ENCODE assay signal across 8 cellular contexts in the genomic region with DNA sequence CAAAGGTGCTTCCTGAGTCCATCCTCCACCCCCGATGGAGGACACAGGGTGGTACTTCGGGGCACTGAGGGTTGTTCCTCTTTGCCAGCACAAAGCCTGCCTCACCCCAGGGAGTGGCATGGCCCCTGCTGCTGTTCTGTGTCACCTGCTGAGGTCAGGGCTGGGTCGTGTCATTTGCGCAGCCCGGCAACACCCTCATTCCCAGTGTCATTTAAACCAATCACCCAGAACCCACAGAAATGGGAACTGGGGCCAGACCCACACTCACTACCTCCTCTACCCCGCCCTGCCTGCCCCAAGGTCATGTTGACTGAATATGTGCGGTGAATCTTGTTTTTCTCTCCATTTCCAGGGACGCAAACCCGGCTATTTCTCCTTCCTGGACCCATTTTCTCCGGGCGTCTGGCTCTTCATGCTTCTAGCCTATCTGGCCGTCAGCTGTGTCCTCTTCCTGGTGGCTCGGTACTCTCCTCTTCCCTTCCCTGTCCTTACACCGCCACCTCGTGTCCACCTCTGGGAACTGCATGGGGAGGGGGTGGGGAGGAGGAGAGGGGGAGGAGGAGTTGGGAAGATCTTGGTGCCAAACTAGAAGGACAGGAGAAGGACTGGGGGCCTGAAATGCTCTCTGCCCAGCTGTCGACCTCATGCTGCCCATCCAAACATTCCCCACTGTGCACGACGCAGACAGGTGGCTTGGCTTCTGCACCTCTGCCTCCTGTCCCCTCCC.
DNase-seq lines count a peak whose midpoint lies in the region; ATAC-seq, FAIRE-seq and TF ChIP-seq lines count a peak whose summit lies in the region.

No MANE protein-coding gene starts in this region.

- peak; percentile 86 for FAIRE-seq in GM18507 (lab: Jason Lieb, UNC)
- FAIRE-seq in urothelium cell line (lab: Jason Lieb, UNC): peak; percentile 79

- H3K9me3 Mint-ChIP-seq in progenitor cell of endocrine pancreas (ENCODE audit: low read depth): no peaks in the 10 kb centered on the region

- TF ChIP-seq CTCF in 22Rv1 (IDR thresholded peaks at IDR 0.05) (peak; percentile 83), NB4 (IDR thresholded peaks at IDR 0.05; ENCODE audit: low read depth, low read length) (peak; percentile 88), progenitor cell of endocrine pancreas (IDR thresholded peaks at IDR 0.05; ENCODE audit: unreplicated experiment) (peak; percentile 70)

- no peaks in the 10 kb centered on the region for H3K36me3 Mint-ChIP-seq in progenitor cell of endocrine pancreas (ENCODE audit: insufficient read depth)

- peaks cover 1% of the 10 kb centered on the region for H3K4me1 Mint-ChIP-seq in progenitor cell of endocrine pancreas (ENCODE audit: low read depth)

- H3K4me3 ChIP-seq in NB4 (ENCODE audit: low read depth, low read length): no peak overlapping the region

- no peak overlapping the region for H3K4me3 Mint-ChIP-seq in progenitor cell of endocrine pancreas (ENCODE audit: low read depth)

- ATAC-seq in Right ventricle myocardium superior (ENCODE audit: poor library complexity): peak; percentile 95

- H3K27ac ChIP-seq in 22Rv1: no peak overlapping the region

- TF ChIP-seq POLR2A in NB4 (IDR thresholded peaks at IDR 0.05; ENCODE audit: extremely low read depth, insufficient read length): no peak

- H3K27me3 Mint-ChIP-seq in progenitor cell of endocrine pancreas: peaks cover 40% of the 10 kb centered on the region

- H3K27ac Mint-ChIP-seq in progenitor cell of endocrine pancreas: no peak overlapping the region

- DNase-seq in GM18507 (ENCODE audit: extremely low spot score, insufficient read length, low read depth): peak; percentile 55
- peak; percentile 76 for DNase-seq in NB4 (ENCODE audit: low read depth)
- peak; percentile 48 for DNase-seq in SKM-1 (lab: John Stamatoyannopoulos, UW; ENCODE audit: unreplicated experiment)
- peak; percentile 21 for DNase-seq in activated naive CD8-positive, alpha-beta T cell treated with anti-CD3 and anti-CD28 coated beads, Interleukin-2, amount 50 U/mL, for 16 hours (ENCODE audit: low read depth, low spot score)
- peak; percentile 77 for DNase-seq in Right ventricle myocardium superior
- DNase-seq in progenitor cell of endocrine pancreas (ENCODE audit: low spot score, unreplicated experiment): peak; percentile 81
- DNase-seq in urothelium cell line (ENCODE audit: low spot score): peak; percentile 78

- intact Hi-C loops in Right ventricle myocardium superior (cut with DNase I): loop anchor here (5.0 kb wide), 1 partner anchor 440 kb away; a partner anchor contains a TSS

Comparison
In these comparisons a context has a peak if more than half of its experiments do, and no peak if none do; other contexts are left out.
1. DNase-seq: peak in every context shown above with its lines; median percentile 81 in progenitor cell of endocrine pancreas; 78 in urothelium cell line; 77 in Right ventricle myocardium superior; 76 in NB4; 55 in GM18507; 48 in SKM-1; 21 in activated naive CD8-positive, alpha-beta T cell treated with anti-CD3 and anti-CD28 coated beads, Interleukin-2, amount 50 U/mL, for 16 hours.